ENCODE assay signal across 8 cellular contexts in genomic region chr14:61188196-61188595, GRCh38.
A peak's percentile ranks its signal among the peaks of the same experiment; 100 is the strongest.
DNase-seq lines count a peak whose midpoint lies in the region; ATAC-seq and TF ChIP-seq lines count a peak whose summit lies in the region.

No MANE protein-coding gene starts in this region.

- no peaks in the 10 kb centered on the region for H3K27me3 ChIP-seq in foreskin keratinocyte
- no peaks in the 10 kb centered on the region for H3K27me3 ChIP-seq in rectal smooth muscle tissue (ENCODE audit: control insufficient read depth, insufficient read depth, low read length)

- H3K27ac ChIP-seq in foreskin keratinocyte = no peak overlapping the region
- H3K27ac ChIP-seq in rectal smooth muscle tissue (ENCODE audit: low read depth, low read length) = no peak overlapping the region

- no peak overlapping the region for H3K27ac Mint-ChIP-seq in T-helper 17 cell
- H3K27ac Mint-ChIP-seq in activated naive CD8-positive, alpha-beta T cell treated with anti-CD3 and anti-CD28 coated beads, Interleukin-2, amount 50 U/mL, for 24 hours = no peak overlapping the region

- H3K4me3 ChIP-seq in rectal smooth muscle tissue (ENCODE audit: low read length) = peak overlapping the region; percentile 49

- H3K36me3 ChIP-seq in ES-I3 (ENCODE audit: insufficient read depth, low read length) (no peaks in the 10 kb centered on the region), rectal smooth muscle tissue (ENCODE audit: control insufficient read depth, insufficient read depth, low read length) (no peaks in the 10 kb centered on the region)

- H3K4me1 ChIP-seq in ES-I3 (ENCODE audit: insufficient read depth, low read length) (peaks cover 27% of the 10 kb centered on the region), foreskin keratinocyte (peaks cover 8% of the 10 kb centered on the region), rectal smooth muscle tissue (ENCODE audit: control insufficient read depth, insufficient read depth, low read length) (no peaks in the 10 kb centered on the region)

- DNase-seq in T-helper 17 cell (no peak), foreskin keratinocyte (peak; percentile 22 to 43), SIG-M5 treated with dmso at 0.1 percent for 504 hours (lab: John Stamatoyannopoulos, UW; ENCODE audit: unreplicated experiment) (no peak)
- DNase-seq in activated naive CD8-positive, alpha-beta T cell treated with anti-CD3 and anti-CD28 coated beads, Interleukin-2, amount 50 U/mL, for 24 hours = no peak

- no peak for TF ChIP-seq CTCF in foreskin keratinocyte (conservative IDR thresholded peaks at IDR 0.05)

- peaks cover 13% of the 10 kb centered on the region for H3K4me1 Mint-ChIP-seq in T-helper 17 cell
- peaks cover 15% of the 10 kb centered on the region for H3K4me1 Mint-ChIP-seq in activated naive CD8-positive, alpha-beta T cell treated with anti-CD3 and anti-CD28 coated beads, Interleukin-2, amount 50 U/mL, for 24 hours

- peaks cover 58% of the 10 kb centered on the region for H3K27me3 Mint-ChIP-seq in T-helper 17 cell
- H3K27me3 Mint-ChIP-seq in activated naive CD8-positive, alpha-beta T cell treated with anti-CD3 and anti-CD28 coated beads, Interleukin-2, amount 50 U/mL, for 24 hours = peaks cover 63% of the 10 kb centered on the region

- H3K36me3 Mint-ChIP-seq in T-helper 17 cell (ENCODE audit: low read depth) = peaks cover 13% of the 10 kb centered on the region
- no peaks in the 10 kb centered on the region for H3K36me3 Mint-ChIP-seq in activated naive CD8-positive, alpha-beta T cell treated with anti-CD3 and anti-CD28 coated beads, Interleukin-2, amount 50 U/mL, for 24 hours (ENCODE audit: low read depth)

- H3K9me3 Mint-ChIP-seq in activated naive CD8-positive, alpha-beta T cell treated with anti-CD3 and anti-CD28 coated beads, Interleukin-2, amount 50 U/mL, for 24 hours = no peaks in the 10 kb centered on the region

- H3K9me3 ChIP-seq in ES-I3 (ENCODE audit: control insufficient read depth, insufficient read depth, low read length) (no peaks in the 10 kb centered on the region), T-helper 17 cell (ENCODE audit: control insufficient read depth, low read length, poor library complexity, severe bottlenecking) (no peaks in the 10 kb centered on the region)

- H3K9ac ChIP-seq in ES-I3 (ENCODE audit: low read depth, low read length) (peak overlapping the region; percentile 60; the same call in 1 of the 2 replicates), rectal smooth muscle tissue (ENCODE audit: low read length) (no peak overlapping the region)

- no peak overlapping the region for H3K4me3 Mint-ChIP-seq in T-helper 17 cell
- H3K4me3 Mint-ChIP-seq in activated naive CD8-positive, alpha-beta T cell treated with anti-CD3 and anti-CD28 coated beads, Interleukin-2, amount 50 U/mL, for 24 hours = no peak overlapping the region

- ATAC-seq in T-helper 17 cell = peak; percentile 39
- peak; percentile 79 for ATAC-seq in foreskin keratinocyte
- ATAC-seq in HG03469 (IDR thresholded peaks at IDR 0.05; ENCODE audit: unreplicated experiment) = no peak
- no peak for ATAC-seq in activated naive CD8-positive, alpha-beta T cell treated with anti-CD3 and anti-CD28 coated beads, Interleukin-2, amount 50 U/mL, for 24 hours
- ATAC-seq in HG03135 (IDR thresholded peaks at IDR 0.05; ENCODE audit: unreplicated experiment) = no peak

Comparison
In these comparisons a context has a peak if more than half of its experiments do, and no peak if none do; other contexts are left out.
1. ATAC-seq: peak in T-helper 17 cell (single experiment) and foreskin keratinocyte (single experiment); none in HG03469 (single experiment), activated naive CD8-positive, alpha-beta T cell treated with anti-CD3 and anti-CD28 coated beads, Interleukin-2, amount 50 U/mL, for 24 hours (single experiment) and HG03135 (single experiment).
2. DNase-seq: peak in foreskin keratinocyte (2 of 2); none in T-helper 17 cell (0 of 3), SIG-M5 treated with dmso at 0.1 percent for 504 hours (single experiment) and activated naive CD8-positive, alpha-beta T cell treated with anti-CD3 and anti-CD28 coated beads, Interleukin-2, amount 50 U/mL, for 24 hours (single experiment).